Comparison of ENCODE assay signal across 2 cellular contexts in the genomic region with DNA sequence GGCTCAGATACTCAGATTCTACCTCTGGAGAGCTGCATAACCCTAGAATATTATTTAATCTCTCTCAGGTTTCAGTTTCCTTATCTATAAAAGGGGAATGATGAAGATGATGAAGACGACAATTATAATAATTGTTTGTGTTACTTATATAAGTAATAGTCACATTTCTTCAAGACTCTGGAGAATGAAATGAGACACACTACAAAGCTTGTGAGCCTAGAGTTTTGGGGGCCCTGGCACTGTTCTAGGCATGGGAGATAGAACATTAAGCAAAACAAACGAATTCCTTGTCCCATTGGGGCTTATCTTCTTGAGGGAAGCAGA.
TF ChIP-seq lines count a peak whose summit lies in the region.

No MANE protein-coding gene starts in this region.

TF ChIP-seq in HepG2, 621 proteins besides CTCF, POLR2A, EP300 and RAD21 (continued from another document):
- TF ChIP-seq, protein P1, sequence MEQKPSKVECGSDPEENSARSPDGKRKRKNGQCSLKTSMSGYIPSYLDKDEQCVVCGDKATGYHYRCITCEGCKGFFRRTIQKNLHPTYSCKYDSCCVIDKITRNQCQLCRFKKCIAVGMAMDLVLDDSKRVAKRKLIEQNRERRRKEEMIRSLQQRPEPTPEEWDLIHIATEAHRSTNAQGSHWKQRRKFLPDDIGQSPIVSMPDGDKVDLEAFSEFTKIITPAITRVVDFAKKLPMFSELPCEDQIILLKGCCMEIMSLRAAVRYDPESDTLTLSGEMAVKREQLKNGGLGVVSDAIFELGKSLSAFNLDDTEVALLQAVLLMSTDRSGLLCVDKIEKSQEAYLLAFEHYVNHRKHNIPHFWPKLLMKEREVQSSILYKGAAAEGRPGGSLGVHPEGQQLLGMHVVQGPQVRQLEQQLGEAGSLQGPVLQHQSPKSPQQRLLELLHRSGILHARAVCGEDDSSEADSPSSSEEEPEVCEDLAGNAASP (CRISPR knock-in tag; IDR thresholded peaks at IDR 0.05; ENCODE audit: borderline replicate concordance) = no peak
- TF ChIP-seq SMYD3 (CRISPR knock-in tag; IDR thresholded peaks at IDR 0.05) (no peak), NAIF1 (CRISPR knock-in tag; IDR thresholded peaks at IDR 0.05; ENCODE audit: borderline replicate concordance) (no peak), ATF1 (CRISPR knock-in tag; IDR thresholded peaks at IDR 0.05) (no peak), SP2 (CRISPR knock-in tag; IDR thresholded peaks at IDR 0.05) (no peak), ZNF564 (CRISPR knock-in tag; IDR thresholded peaks at IDR 0.05) (no peak), SATB2 (CRISPR knock-in tag; IDR thresholded peaks at IDR 0.05) (no peak), IKZF4 (CRISPR knock-in tag; IDR thresholded peaks at IDR 0.05; ENCODE audit: borderline replicate concordance, low read depth, not compliant biosample characterization) (no peak), NR2C2 (CRISPR knock-in tag; IDR thresholded peaks at IDR 0.05; ENCODE audit: borderline replicate concordance) (no peak), RARG (CRISPR knock-in tag; IDR thresholded peaks at IDR 0.05; ENCODE audit: low read depth) (no peak), NRL (CRISPR knock-in tag; IDR thresholded peaks at IDR 0.05; ENCODE audit: borderline replicate concordance) (no peak), ZFP82 (CRISPR knock-in tag; IDR thresholded peaks at IDR 0.05; ENCODE audit: borderline replicate concordance) (no peak)
- TF ChIP-seq, protein P2, sequence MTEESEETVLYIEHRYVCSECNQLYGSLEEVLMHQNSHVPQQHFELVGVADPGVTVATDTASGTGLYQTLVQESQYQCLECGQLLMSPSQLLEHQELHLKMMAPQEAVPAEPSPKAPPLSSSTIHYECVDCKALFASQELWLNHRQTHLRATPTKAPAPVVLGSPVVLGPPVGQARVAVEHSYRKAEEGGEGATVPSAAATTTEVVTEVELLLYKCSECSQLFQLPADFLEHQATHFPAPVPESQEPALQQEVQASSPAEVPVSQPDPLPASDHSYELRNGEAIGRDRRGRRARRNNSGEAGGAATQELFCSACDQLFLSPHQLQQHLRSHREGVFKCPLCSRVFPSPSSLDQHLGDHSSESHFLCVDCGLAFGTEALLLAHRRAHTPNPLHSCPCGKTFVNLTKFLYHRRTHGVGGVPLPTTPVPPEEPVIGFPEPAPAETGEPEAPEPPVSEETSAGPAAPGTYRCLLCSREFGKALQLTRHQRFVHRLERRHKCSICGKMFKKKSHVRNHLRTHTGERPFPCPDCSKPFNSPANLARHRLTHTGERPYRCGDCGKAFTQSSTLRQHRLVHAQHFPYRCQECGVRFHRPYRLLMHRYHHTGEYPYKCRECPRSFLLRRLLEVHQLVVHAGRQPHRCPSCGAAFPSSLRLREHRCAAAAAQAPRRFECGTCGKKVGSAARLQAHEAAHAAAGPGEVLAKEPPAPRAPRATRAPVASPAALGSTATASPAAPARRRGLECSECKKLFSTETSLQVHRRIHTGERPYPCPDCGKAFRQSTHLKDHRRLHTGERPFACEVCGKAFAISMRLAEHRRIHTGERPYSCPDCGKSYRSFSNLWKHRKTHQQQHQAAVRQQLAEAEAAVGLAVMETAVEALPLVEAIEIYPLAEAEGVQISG (CRISPR knock-in tag; IDR thresholded peaks at IDR 0.05) = no peak
- TF ChIP-seq, protein P3, sequence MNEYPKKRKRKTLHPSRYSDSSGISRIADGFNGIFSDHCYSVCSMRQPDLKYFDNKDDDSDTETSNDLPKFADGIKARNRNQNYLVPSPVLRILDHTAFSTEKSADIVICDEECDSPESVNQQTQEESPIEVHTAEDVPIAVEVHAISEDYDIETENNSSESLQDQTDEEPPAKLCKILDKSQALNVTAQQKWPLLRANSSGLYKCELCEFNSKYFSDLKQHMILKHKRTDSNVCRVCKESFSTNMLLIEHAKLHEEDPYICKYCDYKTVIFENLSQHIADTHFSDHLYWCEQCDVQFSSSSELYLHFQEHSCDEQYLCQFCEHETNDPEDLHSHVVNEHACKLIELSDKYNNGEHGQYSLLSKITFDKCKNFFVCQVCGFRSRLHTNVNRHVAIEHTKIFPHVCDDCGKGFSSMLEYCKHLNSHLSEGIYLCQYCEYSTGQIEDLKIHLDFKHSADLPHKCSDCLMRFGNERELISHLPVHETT (CRISPR knock-in tag; conservative IDR thresholded peaks at IDR 0.05) = no peak
- TF ChIP-seq, protein P4, sequence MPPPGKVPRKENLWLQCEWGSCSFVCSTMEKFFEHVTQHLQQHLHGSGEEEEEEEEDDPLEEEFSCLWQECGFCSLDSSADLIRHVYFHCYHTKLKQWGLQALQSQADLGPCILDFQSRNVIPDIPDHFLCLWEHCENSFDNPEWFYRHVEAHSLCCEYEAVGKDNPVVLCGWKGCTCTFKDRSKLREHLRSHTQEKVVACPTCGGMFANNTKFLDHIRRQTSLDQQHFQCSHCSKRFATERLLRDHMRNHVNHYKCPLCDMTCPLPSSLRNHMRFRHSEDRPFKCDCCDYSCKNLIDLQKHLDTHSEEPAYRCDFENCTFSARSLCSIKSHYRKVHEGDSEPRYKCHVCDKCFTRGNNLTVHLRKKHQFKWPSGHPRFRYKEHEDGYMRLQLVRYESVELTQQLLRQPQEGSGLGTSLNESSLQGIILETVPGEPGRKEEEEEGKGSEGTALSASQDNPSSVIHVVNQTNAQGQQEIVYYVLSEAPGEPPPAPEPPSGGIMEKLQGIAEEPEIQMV (CRISPR knock-in tag; IDR thresholded peaks at IDR 0.05; ENCODE audit: low read depth) = no peak
- TF ChIP-seq, protein P5, sequence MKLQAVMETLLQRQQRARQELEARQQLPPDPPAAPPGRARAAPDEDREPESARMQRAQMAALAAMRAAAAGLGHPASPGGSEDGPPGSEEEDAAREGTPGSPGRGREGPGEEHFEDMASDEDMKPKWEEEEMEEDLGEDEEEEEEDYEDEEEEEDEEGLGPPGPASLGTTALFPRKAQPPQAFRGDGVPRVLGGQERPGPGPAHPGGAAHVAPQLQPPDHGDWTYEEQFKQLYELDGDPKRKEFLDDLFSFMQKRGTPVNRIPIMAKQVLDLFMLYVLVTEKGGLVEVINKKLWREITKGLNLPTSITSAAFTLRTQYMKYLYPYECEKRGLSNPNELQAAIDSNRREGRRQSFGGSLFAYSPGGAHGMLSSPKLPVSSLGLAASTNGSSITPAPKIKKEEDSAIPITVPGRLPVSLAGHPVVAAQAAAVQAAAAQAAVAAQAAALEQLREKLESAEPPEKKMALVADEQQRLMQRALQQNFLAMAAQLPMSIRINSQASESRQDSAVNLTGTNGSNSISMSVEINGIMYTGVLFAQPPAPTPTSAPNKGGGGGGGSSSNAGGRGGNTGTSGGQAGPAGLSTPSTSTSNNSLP (IDR thresholded peaks at IDR 0.05; ENCODE audit: low read depth, low read length) = no peak

TF ChIP-seq in SK-N-SH treated with all-trans-retinoic acid at 6 μM for 48 hours, 23 proteins besides CTCF, POLR2A, EP300 and RAD21 (continued from another document):
- TF ChIP-seq, protein P6, sequence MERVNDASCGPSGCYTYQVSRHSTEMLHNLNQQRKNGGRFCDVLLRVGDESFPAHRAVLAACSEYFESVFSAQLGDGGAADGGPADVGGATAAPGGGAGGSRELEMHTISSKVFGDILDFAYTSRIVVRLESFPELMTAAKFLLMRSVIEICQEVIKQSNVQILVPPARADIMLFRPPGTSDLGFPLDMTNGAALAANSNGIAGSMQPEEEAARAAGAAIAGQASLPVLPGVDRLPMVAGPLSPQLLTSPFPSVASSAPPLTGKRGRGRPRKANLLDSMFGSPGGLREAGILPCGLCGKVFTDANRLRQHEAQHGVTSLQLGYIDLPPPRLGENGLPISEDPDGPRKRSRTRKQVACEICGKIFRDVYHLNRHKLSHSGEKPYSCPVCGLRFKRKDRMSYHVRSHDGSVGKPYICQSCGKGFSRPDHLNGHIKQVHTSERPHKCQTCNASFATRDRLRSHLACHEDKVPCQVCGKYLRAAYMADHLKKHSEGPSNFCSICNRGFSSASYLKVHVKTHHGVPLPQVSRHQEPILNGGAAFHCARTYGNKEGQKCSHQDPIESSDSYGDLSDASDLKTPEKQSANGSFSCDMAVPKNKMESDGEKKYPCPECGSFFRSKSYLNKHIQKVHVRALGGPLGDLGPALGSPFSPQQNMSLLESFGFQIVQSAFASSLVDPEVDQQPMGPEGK (CRISPR knock-in tag; IDR thresholded peaks at IDR 0.05; ENCODE audit: borderline replicate concordance) = no peak
- TF ChIP-seq OSR1 (CRISPR knock-in tag; IDR thresholded peaks at IDR 0.05) (no peak), ARNTL (CRISPR knock-in tag; IDR thresholded peaks at IDR 0.05; ENCODE audit: borderline replicate concordance, low read depth) (no peak), GLIS3 (CRISPR knock-in tag; IDR thresholded peaks at IDR 0.05) (no peak), ZC3H10 (CRISPR knock-in tag; IDR thresholded peaks at IDR 0.05) (no peak), ESRRG (CRISPR knock-in tag; IDR thresholded peaks at IDR 0.05) (no peak)
- TF ChIP-seq, protein P7, sequence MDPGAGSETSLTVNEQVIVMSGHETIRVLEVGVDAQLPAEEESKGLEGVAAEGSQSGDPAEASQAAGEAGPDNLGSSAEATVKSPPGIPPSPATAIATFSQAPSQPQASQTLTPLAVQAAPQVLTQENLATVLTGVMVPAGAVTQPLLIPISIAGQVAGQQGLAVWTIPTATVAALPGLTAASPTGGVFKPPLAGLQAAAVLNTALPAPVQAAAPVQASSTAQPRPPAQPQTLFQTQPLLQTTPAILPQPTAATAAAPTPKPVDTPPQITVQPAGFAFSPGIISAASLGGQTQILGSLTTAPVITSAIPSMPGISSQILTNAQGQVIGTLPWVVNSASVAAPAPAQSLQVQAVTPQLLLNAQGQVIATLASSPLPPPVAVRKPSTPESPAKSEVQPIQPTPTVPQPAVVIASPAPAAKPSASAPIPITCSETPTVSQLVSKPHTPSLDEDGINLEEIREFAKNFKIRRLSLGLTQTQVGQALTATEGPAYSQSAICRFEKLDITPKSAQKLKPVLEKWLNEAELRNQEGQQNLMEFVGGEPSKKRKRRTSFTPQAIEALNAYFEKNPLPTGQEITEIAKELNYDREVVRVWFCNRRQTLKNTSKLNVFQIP (CRISPR knock-in tag; IDR thresholded peaks at IDR 0.05; ENCODE audit: borderline replicate concordance, low read depth) = no peak
- TF ChIP-seq, protein P8, sequence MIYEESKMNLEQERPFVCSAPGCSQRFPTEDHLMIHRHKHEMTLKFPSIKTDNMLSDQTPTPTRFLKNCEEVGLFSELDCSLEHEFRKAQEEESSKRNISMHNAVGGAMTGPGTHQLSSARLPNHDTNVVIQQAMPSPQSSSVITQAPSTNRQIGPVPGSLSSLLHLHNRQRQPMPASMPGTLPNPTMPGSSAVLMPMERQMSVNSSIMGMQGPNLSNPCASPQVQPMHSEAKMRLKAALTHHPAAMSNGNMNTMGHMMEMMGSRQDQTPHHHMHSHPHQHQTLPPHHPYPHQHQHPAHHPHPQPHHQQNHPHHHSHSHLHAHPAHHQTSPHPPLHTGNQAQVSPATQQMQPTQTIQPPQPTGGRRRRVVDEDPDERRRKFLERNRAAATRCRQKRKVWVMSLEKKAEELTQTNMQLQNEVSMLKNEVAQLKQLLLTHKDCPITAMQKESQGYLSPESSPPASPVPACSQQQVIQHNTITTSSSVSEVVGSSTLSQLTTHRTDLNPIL (CRISPR knock-in tag; IDR thresholded peaks at IDR 0.05; ENCODE audit: low read depth) = no peak
